In the genomic region with DNA sequence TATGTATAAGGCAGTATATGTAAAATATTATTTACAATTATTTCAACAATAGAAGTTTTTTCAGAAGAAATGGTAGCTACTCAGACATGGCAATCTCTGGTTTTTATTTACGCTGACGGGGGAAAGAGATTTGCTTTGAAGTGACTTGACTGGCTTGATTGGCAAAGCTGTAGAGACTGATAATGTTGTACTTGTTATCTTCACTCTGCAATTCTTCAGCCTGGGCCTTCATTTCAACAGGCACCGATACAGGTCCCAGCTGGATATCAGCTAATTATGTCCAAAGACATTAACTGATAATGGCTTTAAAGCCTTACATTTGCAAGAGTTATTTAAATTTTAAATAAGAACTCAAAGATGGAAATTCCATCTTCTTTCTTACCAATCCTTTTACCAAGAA, we compare ENCODE assay signal across 34 cellular contexts.
"Had no signal": no experiment of that assay in that cellular context is flagged by ENCODE, and none has a peak within 500 bp of the region (broad histone marks: within the 10 kb centered on the region; RNA-seq: fewer than 3 reads in every experiment).

No MANE protein-coding gene starts in this region.

- FAIRE-seq: RCC 7860 had no signal

- ATAC-seq: activated T-cell treated with anti-CD3 and anti-CD28 coated beads, Interleukin-2, amount 50 U/mL, for 72 hours; activated T-helper 17 cell treated with anti-CD3 and anti-CD28 coated beads, Interleukin-2, amount 50 U/mL, for 72 hours; Right ventricle myocardium inferior; SK-N-SH treated with all-trans-retinoic acid at 6 μM for 48 hours; T-cell had no signal

- H3K9me3 ChIP-seq: ascending aorta had no signal

- H3K9ac ChIP-seq: KMS-11 had no signal

- DNase-seq: activated CD4-positive, alpha-beta memory T cell treated with anti-CD3 and anti-CD28 coated beads, Interleukin-2, amount 10 ng/mL, durations not matched to agents 7 days and 5 days; activated CD4-positive, alpha-beta T cell treated with anti-CD3 and anti-CD28 coated beads for 1 hour; activated CD4-positive, alpha-beta T cell treated with anti-CD3 and anti-CD28 coated beads for 48 hours; activated CD4-positive, CD25-positive, alpha-beta regulatory T cell; activated effector memory CD4-positive, alpha-beta T cell treated with anti-CD3 and anti-CD28 coated beads, Interleukin-2, amount 50 U/mL, for 16 hours; activated naive CD4-positive, alpha-beta T cell treated with Interleukin-2 at 50 U/mL for 16 hours; activated naive CD8-positive, alpha-beta T cell treated with anti-CD3 and anti-CD28 coated beads, Interleukin-2, amount 10 ng/mL, durations not matched to agents 7 days and 5 days; activated T-cell treated with anti-CD3 and anti-CD28 coated beads, Interleukin-2, amount 50 U/mL, for 1 hour; activated T-cell treated with anti-CD3 and anti-CD28 coated beads, Interleukin-2, amount 50 U/mL, for 72 hours; amygdala; MM.1S; MV-4-11; NCI-H1092; NCI-H1417; NCI-H1694; NCI-H1930; NCI-H2081 treated with DMSO at 0.1 percent for 48 hours; NCI-H226; NCI-H446 treated with DMSO at 0.1 percent for 48 hours; NCI-H524; PC-9; SIG-M5; T-cell; T-helper 2 cell; T-helper 9 cell had no signal

- H3K4me3 ChIP-seq: ascending aorta, cardiac muscle cell, PC-9 had no signal

- H3K27me3 ChIP-seq: ascending aorta, cardiac muscle cell had no signal

- H3K4me2 ChIP-seq: KMS-11, PC-9 had no signal

- H2AFZ ChIP-seq: PC-9 had no signal

- H3K27ac ChIP-seq: ascending aorta, cardiac muscle cell, KMS-11, PC-9, RWPE1, VCaP had no signal

- H3K4me1 ChIP-seq: ascending aorta had no signal

- H3K36me3 ChIP-seq: ascending aorta, cardiac muscle cell had no signal
